Comparison of ENCODE assay signal across 16 cellular contexts in the genomic region with DNA sequence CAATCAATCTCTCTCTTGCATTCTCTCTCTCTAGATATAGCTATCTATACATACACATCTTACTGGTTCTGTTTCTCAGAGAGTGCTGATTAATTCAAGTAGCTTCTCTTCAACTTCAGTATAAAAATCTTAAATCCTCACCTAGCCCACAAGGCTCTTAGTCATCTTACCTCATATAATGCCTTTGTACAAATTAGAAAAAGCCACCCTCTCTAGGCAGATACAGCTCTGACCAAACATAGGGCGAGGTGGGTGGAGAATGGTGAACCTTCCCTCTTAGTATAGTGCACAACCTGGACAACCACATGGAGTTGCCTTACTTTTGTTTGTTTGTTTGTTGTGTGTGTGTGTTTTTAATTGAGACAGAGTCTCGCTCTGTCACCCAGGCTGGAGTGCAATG. TPM values are rescaled to one million over a fixed set of nuclear protein-coding genes. Genes with fewer than 3 reads are reported as not detected.
DNase-seq lines count a peak whose midpoint lies in the region; ATAC-seq and TF ChIP-seq lines count a peak whose summit lies in the region.
"Had no signal": no experiment of that assay in that cellular context is flagged by ENCODE, and none has a peak within 500 bp of the region (broad histone marks: within the 10 kb centered on the region; RNA-seq: fewer than 3 reads in every experiment).

No MANE protein-coding gene starts in this region.

- peak; percentile 59 for DNase-seq in activated CD8-positive, alpha-beta memory T cell treated with anti-CD3 and anti-CD28 coated beads, Interleukin-2, amount 10 ng/mL, durations not matched to agents 7 days and 5 days
- no peak for DNase-seq in activated CD8-positive, alpha-beta memory T cell treated with anti-CD3 and anti-CD28 coated beads, Interleukin-2, amount 50 U/mL, for 4 hours
- DNase-seq in activated T-helper 1 cell treated with anti-CD3 and anti-CD28 coated beads, Interleukin-12 subunit alpha, Interleukin-12 subunit beta, Interleukin-2, Interleukin-4 antibody, amounts not matched to agents 30 ng/mL and 10 ng/mL and 1 ng/mL, durations not matched to agents 14 hours and 24 hours and 36 hours (ENCODE audit: low spot score), result no peak
- DNase-seq in progenitor cell of endocrine pancreas (ENCODE audit: low spot score, unreplicated experiment) (no peak), putamen (ENCODE audit: low spot score) (no peak), cerebellar cortex (ENCODE audit: low spot score) (no peak)
- DNase-seq: heart left ventricle, left lung, NCI-H1417 treated with DMSO at 0.1 percent for 48 hours, NCI-H524, uterus had no signal

- peaks cover 72% of the 10 kb centered on the region for H3K27me3 Mint-ChIP-seq in activated CD8-positive, alpha-beta memory T cell treated with anti-CD3 and anti-CD28 coated beads, Interleukin-2, amount 10 ng/mL, durations not matched to agents 7 days and 5 days
- peaks cover 52% of the 10 kb centered on the region for H3K27me3 Mint-ChIP-seq in activated T-helper 1 cell treated with anti-CD3 and anti-CD28 coated beads, Interleukin-12 subunit alpha, Interleukin-12 subunit beta, Interleukin-2, Interleukin-4 antibody, amounts not matched to agents 30 ng/mL and 10 ng/mL and 1 ng/mL, durations not matched to agents 14 hours and 24 hours and 36 hours (ENCODE audit: insufficient read depth)
- H3K27me3 Mint-ChIP-seq in progenitor cell of endocrine pancreas, result peaks cover 7% of the 10 kb centered on the region

- H3K4me3 Mint-ChIP-seq in activated CD8-positive, alpha-beta memory T cell treated with anti-CD3 and anti-CD28 coated beads, Interleukin-2, amount 10 ng/mL, durations not matched to agents 7 days and 5 days, result no peak overlapping the region
- H3K4me3 Mint-ChIP-seq in activated T-helper 1 cell treated with anti-CD3 and anti-CD28 coated beads, Interleukin-12 subunit alpha, Interleukin-12 subunit beta, Interleukin-2, Interleukin-4 antibody, amounts not matched to agents 30 ng/mL and 10 ng/mL and 1 ng/mL, durations not matched to agents 14 hours and 24 hours and 36 hours, result peak overlapping the region; percentile 30
- peak overlapping the region; percentile 22 for H3K4me3 Mint-ChIP-seq in progenitor cell of endocrine pancreas (ENCODE audit: low read depth)

- intact Hi-C loops in activated T-helper 1 cell treated with anti-CD3 and anti-CD28 coated beads, Interleukin-12 subunit alpha, Interleukin-12 subunit beta, Interleukin-2, Interleukin-4 antibody, amounts not matched to agents 30 ng/mL and 10 ng/mL and 1 ng/mL, durations not matched to agents 14 hours and 24 hours and 36 hours (cut with micrococcal nuclease), result loop anchor here (1.0 to 5.0 kb wide), 5 partner anchors 11 to 947 kb away; no protein-coding TSS in a partner anchor

- H3K4me1 Mint-ChIP-seq in activated CD8-positive, alpha-beta memory T cell treated with anti-CD3 and anti-CD28 coated beads, Interleukin-2, amount 10 ng/mL, durations not matched to agents 7 days and 5 days, result peaks cover 62% of the 10 kb centered on the region
- H3K4me1 Mint-ChIP-seq in activated T-helper 1 cell treated with anti-CD3 and anti-CD28 coated beads, Interleukin-12 subunit alpha, Interleukin-12 subunit beta, Interleukin-2, Interleukin-4 antibody, amounts not matched to agents 30 ng/mL and 10 ng/mL and 1 ng/mL, durations not matched to agents 14 hours and 24 hours and 36 hours (ENCODE audit: low read depth), result peaks cover 36% of the 10 kb centered on the region
- peaks cover 34% of the 10 kb centered on the region for H3K4me1 Mint-ChIP-seq in progenitor cell of endocrine pancreas (ENCODE audit: low read depth)

- TF ChIP-seq CTCF in progenitor cell of endocrine pancreas (IDR thresholded peaks at IDR 0.05; ENCODE audit: unreplicated experiment), result no peak

- H3K27ac Mint-ChIP-seq in activated CD8-positive, alpha-beta memory T cell treated with anti-CD3 and anti-CD28 coated beads, Interleukin-2, amount 10 ng/mL, durations not matched to agents 7 days and 5 days, result peak overlapping the region; percentile 35
- H3K27ac Mint-ChIP-seq in activated T-helper 1 cell treated with anti-CD3 and anti-CD28 coated beads, Interleukin-12 subunit alpha, Interleukin-12 subunit beta, Interleukin-2, Interleukin-4 antibody, amounts not matched to agents 30 ng/mL and 10 ng/mL and 1 ng/mL, durations not matched to agents 14 hours and 24 hours and 36 hours, result no peak overlapping the region
- H3K27ac Mint-ChIP-seq in progenitor cell of endocrine pancreas, result peak overlapping the region; percentile 5

- CTCF ChIA-PET in activated CD8-positive, alpha-beta memory T cell treated with anti-CD3 and anti-CD28 coated beads, Interleukin-2, amount 10 ng/mL, durations not matched to agents 7 days and 5 days (lab: Charles Lee), result no interaction called here

- ATAC-seq in activated CD8-positive, alpha-beta memory T cell treated with anti-CD3 and anti-CD28 coated beads, Interleukin-2, amount 10 ng/mL, durations not matched to agents 7 days and 5 days, result peak; percentile 61
- ATAC-seq in HG02610 (IDR thresholded peaks at IDR 0.05; ENCODE audit: unreplicated experiment) (peak; percentile 26), GM18870 (IDR thresholded peaks at IDR 0.05; ENCODE audit: unreplicated experiment) (no peak)
- ATAC-seq: heart left ventricle, left lung had no signal

- H3K9me3 Mint-ChIP-seq in activated CD8-positive, alpha-beta memory T cell treated with anti-CD3 and anti-CD28 coated beads, Interleukin-2, amount 10 ng/mL, durations not matched to agents 7 days and 5 days (ENCODE audit: low read depth), result no peaks in the 10 kb centered on the region
- H3K9me3 Mint-ChIP-seq in activated T-helper 1 cell treated with anti-CD3 and anti-CD28 coated beads, Interleukin-12 subunit alpha, Interleukin-12 subunit beta, Interleukin-2, Interleukin-4 antibody, amounts not matched to agents 30 ng/mL and 10 ng/mL and 1 ng/mL, durations not matched to agents 14 hours and 24 hours and 36 hours, result no peaks in the 10 kb centered on the region
- H3K9me3 Mint-ChIP-seq in progenitor cell of endocrine pancreas (ENCODE audit: low read depth), result no peaks in the 10 kb centered on the region

- H3K36me3 Mint-ChIP-seq in activated CD8-positive, alpha-beta memory T cell treated with anti-CD3 and anti-CD28 coated beads, Interleukin-2, amount 10 ng/mL, durations not matched to agents 7 days and 5 days, result no peaks in the 10 kb centered on the region
- H3K36me3 Mint-ChIP-seq in activated T-helper 1 cell treated with anti-CD3 and anti-CD28 coated beads, Interleukin-12 subunit alpha, Interleukin-12 subunit beta, Interleukin-2, Interleukin-4 antibody, amounts not matched to agents 30 ng/mL and 10 ng/mL and 1 ng/mL, durations not matched to agents 14 hours and 24 hours and 36 hours (ENCODE audit: low read depth), result no peaks in the 10 kb centered on the region
- H3K36me3 Mint-ChIP-seq in progenitor cell of endocrine pancreas (ENCODE audit: insufficient read depth), result no peaks in the 10 kb centered on the region

RNA-seq across cellular contexts. Expression of gene INAVA, which starts 5.1 kb away (rescaled TPM):
- 1 to 10 TPM in 1 of 2 experiments, under 1 TPM in 1; 0.15 to 2.6 TPM for total RNA-seq in activated CD8-positive, alpha-beta memory T cell treated with anti-CD3 and anti-CD28 coated beads, Interleukin-2, amount 10 ng/mL, durations not matched to agents 7 days and 5 days
- 0.16 TPM in 1 of 2 replicates, not detected in the other for total RNA-seq in activated T-helper 1 cell treated with anti-CD3 and anti-CD28 coated beads, Interleukin-12 subunit alpha, Interleukin-12 subunit beta, Interleukin-2, Interleukin-4 antibody, amounts not matched to agents 30 ng/mL and 10 ng/mL and 1 ng/mL, durations not matched to agents 14 hours and 24 hours and 36 hours
- 82.9 and 84.2 TPM in 2 replicates for total RNA-seq in progenitor cell of endocrine pancreas
- total RNA-seq: HT1080 had no signal

RNA-seq across cellular contexts. Expression of gene GPR25, which starts 16.8 kb away (rescaled TPM):
- under 1 TPM in 1 of 2 experiments, not detected in 1; 0.35 TPM for total RNA-seq in activated CD8-positive, alpha-beta memory T cell treated with anti-CD3 and anti-CD28 coated beads, Interleukin-2, amount 10 ng/mL, durations not matched to agents 7 days and 5 days
- total RNA-seq in activated T-helper 1 cell treated with anti-CD3 and anti-CD28 coated beads, Interleukin-12 subunit alpha, Interleukin-12 subunit beta, Interleukin-2, Interleukin-4 antibody, amounts not matched to agents 30 ng/mL and 10 ng/mL and 1 ng/mL, durations not matched to agents 14 hours and 24 hours and 36 hours, result not detected in 2 replicates
- not detected in 2 replicates for total RNA-seq in progenitor cell of endocrine pancreas
- total RNA-seq: cardiac septum, heart left ventricle, HT1080, skeletal muscle tissue had no signal

Comparison
In these comparisons a context has a peak if more than half of its experiments do, and no peak if none do; other contexts are left out.
1. RNA of gene INAVA, which starts 5.1 kb away (total RNA-seq): 82.9 to 84.2 TPM in progenitor cell of endocrine pancreas; 0.15 to 2.6 TPM in activated CD8-positive, alpha-beta memory T cell treated with anti-CD3 and anti-CD28 coated beads, Interleukin-2, amount 10 ng/mL, durations not matched to agents 7 days and 5 days and 0.16 TPM in activated T-helper 1 cell treated with anti-CD3 and anti-CD28 coated beads, Interleukin-12 subunit alpha, Interleukin-12 subunit beta, Interleukin-2, Interleukin-4 antibody, amounts not matched to agents 30 ng/mL and 10 ng/mL and 1 ng/mL, durations not matched to agents 14 hours and 24 hours and 36 hours; every median in the first group is over 10 times any median in the second.